ENCODE assay signal across 5 cellular contexts in the genomic region with DNA sequence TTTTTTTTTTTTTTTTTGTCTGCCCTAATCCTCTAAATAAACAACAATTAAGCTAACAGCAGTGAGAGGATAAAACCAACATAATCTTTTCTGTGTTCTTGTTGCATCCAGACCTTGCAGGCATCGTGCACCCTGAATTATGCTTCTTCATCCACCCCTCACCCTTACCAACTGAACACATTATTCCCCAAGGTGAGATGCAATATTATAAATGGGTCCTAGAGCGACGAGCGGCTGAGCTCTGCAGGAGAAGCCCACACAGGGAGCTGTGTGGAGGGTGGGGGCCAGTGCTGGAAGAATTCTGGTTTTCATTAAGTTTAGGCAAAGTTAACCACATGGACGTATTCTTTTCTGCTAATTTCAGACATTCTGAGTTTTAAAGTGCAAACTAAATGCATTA.
"Had no signal": no experiment of that assay in that cellular context is flagged by ENCODE, and none has a peak within 500 bp of the region (broad histone marks: within the 10 kb centered on the region; RNA-seq: fewer than 3 reads in every experiment).

No MANE protein-coding gene starts in this region.

- H3K4me1 Mint-ChIP-seq: IgD-negative memory B cell had no signal

- H3K27me3 Mint-ChIP-seq: IgD-negative memory B cell had no signal

- H3K27ac Mint-ChIP-seq: IgD-negative memory B cell had no signal

- DNase-seq: IMR-90, KBM-7 had no signal

- H3K4me3 ChIP-seq: K562 had no signal

- H3K27ac ChIP-seq: HL-60 had no signal

- H3K4me3 Mint-ChIP-seq: IgD-negative memory B cell had no signal
